9 cellular contexts compared by ENCODE assay signal in genomic region chr2:11698009-11698922, GRCh38. TPM values are rescaled to one million over a fixed set of nuclear protein-coding genes. Genes with fewer than 3 reads are reported as not detected.
DNase-seq lines count a peak whose midpoint lies in the region; ATAC-seq, FAIRE-seq and TF ChIP-seq lines count a peak whose summit lies in the region.
"Had no signal": no experiment of that assay in that cellular context is flagged by ENCODE, and none has a peak within 500 bp of the region (broad histone marks: within the 10 kb centered on the region; RNA-seq: fewer than 3 reads in every experiment).

No MANE protein-coding gene starts in this region.

- peak in 1 of 2 experiments; percentile 11; a peak in 1 of 4 replicates for TF ChIP-seq EP300 in HepG2 (IDR thresholded peaks at IDR 0.05; ENCODE audit: low read depth in 2 of 2, low read length in 2 of 2)
- no peak; the same call in 1 of the 2 replicates for TF ChIP-seq EP300 in HepG2 (CRISPR knock-in tag; IDR thresholded peaks at IDR 0.05; ENCODE audit: borderline replicate concordance)

- peak overlapping the region; percentile 16 for H3K27ac ChIP-seq in IMR-90 (ENCODE audit: insufficient read depth, low read length)
- no peak overlapping the region for H3K27ac ChIP-seq in brain microvascular endothelial cell
- H3K27ac ChIP-seq in HepG2 (ENCODE audit: extremely low read length, insufficient read depth, low read length): no peak overlapping the region
- H3K27ac ChIP-seq in temporal lobe (ENCODE audit: low read depth, low read length): peak overlapping the region; percentile 14

- WGBS in IMR-90 (ENCODE audit: extremely low coverage in 2 of 2, insufficient read length in 1 of 2), 2 experiments: 41% methylated on average over 9 of the region's 24 CpGs; no CpG with 5 or more reads in 1 of the 2 experiments
- 34% methylated on average over 24 of the region's 24 CpGs for WGBS in HepG2 (ENCODE audit: low lambda C conversion rate)

- H3K36me3 ChIP-seq in IMR-90 (ENCODE audit: control insufficient read depth, insufficient read depth, low read length) (no peaks in the 10 kb centered on the region), brain microvascular endothelial cell (replicated peaks) (no peaks in the 10 kb centered on the region), HepG2 (replicated peaks in 1 of 2; ENCODE audit: control insufficient read depth in 1 of 2, insufficient read depth in 2 of 2, low read length in 2 of 2) (no peaks in the 10 kb centered on the region)

- H3K4ac ChIP-seq in IMR-90 (ENCODE audit: low read depth, low read length): peak overlapping the region; percentile 74; the same call in 1 of the 2 replicates

- intact Hi-C loops in IMR-90 (cut with micrococcal nuclease): no loop called here
- intact Hi-C loops in HepG2 (cut with micrococcal nuclease; ENCODE audit: unreplicated experiment): no loop called here

- POLR2A ChIA-PET in IMR-90 (lab: Charles Lee; ENCODE audit: unreplicated experiment) (no interaction called here), HepG2 (lab: Yijun Ruan, JAX) (interaction anchor here (1.2 to 2.8 kb wide), 4 partner anchors 18 to 48 kb away, joined by 3 to 16 read pairs (median 9); partner anchors contain the start of gene LPIN1)

- no peaks in the 10 kb centered on the region for H4K20me1 ChIP-seq in IMR-90 (ENCODE audit: insufficient read depth, low read length)
- H4K20me1 ChIP-seq in HepG2 (ENCODE audit: insufficient read depth, low read length): no peaks in the 10 kb centered on the region

- H3K4me2 ChIP-seq in IMR-90 (ENCODE audit: low read depth, low read length) (no peak overlapping the region), HepG2 (ENCODE audit: low read depth, low read length) (peak overlapping the region; percentile 81)

- peak overlapping the region; percentile 89 for H2AFZ ChIP-seq in IMR-90 (replicated peaks; ENCODE audit: low read length, poor library complexity)
- peak overlapping the region; percentile 95 for H2AFZ ChIP-seq in HepG2 (ENCODE audit: low read length)

- no peaks in the 10 kb centered on the region for H3K79me2 ChIP-seq in HepG2 (ENCODE audit: insufficient read depth, low read length)

- H4K91ac ChIP-seq in IMR-90 (ENCODE audit: insufficient read depth, low read depth, low read length): peak overlapping the region; percentile 51; the same call in 1 of the 2 replicates

- CTCF ChIA-PET in IMR-90 (lab: Yijun Ruan, JAX): interaction anchor here (1.2 to 1.9 kb wide), 3 partner anchors 10 to 81 kb away, joined by 4 to 7 read pairs (median 6); no protein-coding TSS in a partner anchor
- CTCF ChIA-PET in HepG2 (lab: Yijun Ruan, JAX; ENCODE audit: low intra/inter-chr PET ratio, low total read pairs): no interaction called here

- peak overlapping the region; percentile 69; the same call in 1 of the 2 replicates for H2BK20ac ChIP-seq in IMR-90 (ENCODE audit: low read depth, low read length)

- TF ChIP-seq CTCF in IMR-90 (conservative IDR thresholded peaks at IDR 0.05; ENCODE audit: low read depth, low read length): no peak
- peak; percentile 29 for TF ChIP-seq CTCF in brain microvascular endothelial cell (IDR thresholded peaks at IDR 0.05; ENCODE audit: low read depth, low read length, missing control alignments)
- TF ChIP-seq CTCF in HepG2 (CRISPR knock-in tag; IDR thresholded peaks at IDR 0.05): no peak
- TF ChIP-seq CTCF in osteocyte (IDR thresholded peaks at IDR 0.05): no peak

- H3K23ac ChIP-seq in IMR-90 (ENCODE audit: low read depth, low read length): no peak overlapping the region

- H3K14ac ChIP-seq in IMR-90 (replicated peaks; ENCODE audit: low read depth, low read length): no peak overlapping the region

- no peak overlapping the region for H3K4me3 ChIP-seq in IMR-90 (ENCODE audit: insufficient read depth, low read depth, low read length)
- no peak overlapping the region for H3K4me3 ChIP-seq in brain microvascular endothelial cell (ENCODE audit: low read depth, low read length)
- peak overlapping the region; percentile 9 to 45 (median 14); a peak in 5 of 6 replicates for H3K4me3 ChIP-seq in HepG2 (replicated peaks in 1 of 3; ENCODE audit: insufficient read depth in 1 of 3, low read depth in 2 of 3, low read length in 3 of 3)

- H3K56ac ChIP-seq in IMR-90 (ENCODE audit: extremely low read depth, insufficient read depth, low read length): no peak overlapping the region

- H3K9me1 ChIP-seq in IMR-90 (ENCODE audit: insufficient read depth, low read length): peaks cover 13% of the 10 kb centered on the region; the same call in 1 of the 2 replicates

- peak overlapping the region; percentile 60 for H2BK5ac ChIP-seq in IMR-90 (ENCODE audit: low read depth, low read length, poor library complexity, severe bottlenecking)

- H3K27me3 ChIP-seq in IMR-90 (ENCODE audit: control insufficient read depth, insufficient read depth, low read length): no peaks in the 10 kb centered on the region
- H3K27me3 ChIP-seq in brain microvascular endothelial cell (replicated peaks): no peaks in the 10 kb centered on the region
- peaks cover 5 to 11% of the 10 kb centered on the region in 2 experiments; a peak in 3 of 5 replicates for H3K27me3 ChIP-seq in HepG2 (ENCODE audit: control insufficient read depth in 1 of 2, insufficient read depth in 2 of 2, low read length in 2 of 2)

- dilution Hi-C loops in IMR-90 (cut with HindIII; ENCODE audit: low sequenced_read_pairs, unreplicated experiment): no loop called here

- in situ Hi-C loops in IMR-90 (cut with MboI; ENCODE audit: low sequenced_read_pairs): loop anchor here (5.0 kb wide), 1 partner anchor 44 kb away; no protein-coding TSS in a partner anchor
- in situ Hi-C loops in brain microvascular endothelial cell (cut with HindIII; ENCODE audit: low pct_ligation_motif_present, low sequenced_read_pairs): no loop called here
- in situ Hi-C loops in HepG2 (cut with HindIII; ENCODE audit: extremely low pct_ligation_motif_present, low pct_unique_long_range_greater_than_20kb): no loop called here

- H4K8ac ChIP-seq in IMR-90 (ENCODE audit: low read depth in 2 of 2, low read length in 2 of 2): peak overlapping the region in 1 of 2 experiments; percentile 60; a peak in 2 of 4 replicates

- H3K79me1 ChIP-seq in IMR-90 (ENCODE audit: low read depth in 1 of 2, low read length in 2 of 2): no peaks in the 10 kb centered on the region

- no peaks in the 10 kb centered on the region for H3K36me3 Mint-ChIP-seq in osteocyte (ENCODE audit: unreplicated experiment)

- H2BK120ac ChIP-seq in IMR-90 (ENCODE audit: low read depth, low read length): peak overlapping the region; percentile 85; the same call in 1 of the 2 replicates

- BruUV-seq in IMR-90 (replicated peaks; lab: Mats Ljungman, UMichigan) (no TSS peak), HepG2 (replicated peaks; lab: Mats Ljungman, UMichigan) (no TSS peak)

- H3K27ac Mint-ChIP-seq in osteocyte (ENCODE audit: unreplicated experiment): no peak overlapping the region

- peaks cover 12% of the 10 kb centered on the region for H3K4me1 Mint-ChIP-seq in osteocyte (ENCODE audit: unreplicated experiment)

- H3K4me1 ChIP-seq in IMR-90 (ENCODE audit: control insufficient read depth, insufficient read depth, low read length) (peaks cover 21% of the 10 kb centered on the region), HepG2 (ENCODE audit: insufficient read depth, low read length) (peaks cover 50% of the 10 kb centered on the region)

- TF ChIP-seq RAD21 in IMR-90 (IDR thresholded peaks at IDR 0.05; ENCODE audit: low read length): no peak
- no peak for TF ChIP-seq RAD21 in HepG2 (CRISPR knock-in tag; IDR thresholded peaks at IDR 0.05)

- DNase-seq in IMR-90: peak; percentile 81
- DNase-seq in brain microvascular endothelial cell: peak; percentile 21
- peak; percentile 92 for DNase-seq in HepG2 (ENCODE audit: low spot score)
- DNase-seq in NCI-H1105 (lab: John Stamatoyannopoulos, UW): no peak
- DNase-seq in NCI-H2196 treated with DMSO at 0.1 percent for 48 hours (lab: John Stamatoyannopoulos, UW; ENCODE audit: unreplicated experiment): no peak
- no peak for DNase-seq in stimulated activated CD4-positive, alpha-beta T cell treated with anti-CD3 and anti-CD28 coated beads, Interleukin-2, amount 100 ng/mL, for 24 hours
- DNase-seq in osteocyte (ENCODE audit: extremely low spot score, unreplicated experiment): no peak
- DNase-seq: stimulated activated CD4-positive, alpha-beta T cell treated with anti-CD3 and anti-CD28 coated beads, Interleukin-12 subunit alpha, Interleukin-12 subunit beta, amount 100 ng/mL, for 4 hours had no signal

- no peak overlapping the region for H3K9ac ChIP-seq in IMR-90 (ENCODE audit: low read depth, low read length)
- H3K9ac ChIP-seq in HepG2 (ENCODE audit: insufficient read depth, low read depth, low read length): no peak overlapping the region

- ATAC-seq in IMR-90 (ENCODE audit: low read depth) (peak; percentile 48), HepG2 (peak; percentile 78)

- peak; percentile 68 for FAIRE-seq in HepG2 (lab: Jason Lieb, UNC)

- H3K18ac ChIP-seq in IMR-90 (ENCODE audit: low read depth, low read length): peak overlapping the region; percentile 0; the same call in 1 of the 2 replicates

- peak overlapping the region; percentile 31 for H2AK9ac ChIP-seq in IMR-90 (replicated peaks; ENCODE audit: low read depth, low read length, poor library complexity)

- peaks cover 2% of the 10 kb centered on the region for H3K27me3 Mint-ChIP-seq in osteocyte (ENCODE audit: unreplicated experiment)

- H2AK5ac ChIP-seq in IMR-90 (ENCODE audit: low read depth, low read length): peak overlapping the region; percentile 72

- H3K4me3 Mint-ChIP-seq in osteocyte (ENCODE audit: unreplicated experiment): no peak overlapping the region

- no peaks in the 10 kb centered on the region for H3K9me3 ChIP-seq in IMR-90 (ENCODE audit: control insufficient read depth, insufficient read depth, low read length)
- no peaks in the 10 kb centered on the region for H3K9me3 ChIP-seq in HepG2 (ENCODE audit: low read length)

- H4K5ac ChIP-seq in IMR-90 (ENCODE audit: low read depth, low read length): no peak overlapping the region

- 0 out of 3 replicates have a peak overlapping the region, but pooled peaks have one; percentile 42 for H2BK15ac ChIP-seq in IMR-90 (ENCODE audit: low read depth, low read length)

- TF ChIP-seq POLR2A in IMR-90 (IDR thresholded peaks at IDR 0.05; ENCODE audit: low read depth, low read length): 0 out of 2 replicates have a peak, but pooled peaks have one; percentile 33
- no peak for TF ChIP-seq POLR2A in HepG2 (IDR thresholded peaks at IDR 0.05; ENCODE audit: insufficient read depth in 1 of 2, low read depth in 2 of 2, low read length in 2 of 2)

- H3K9me3 Mint-ChIP-seq in osteocyte (ENCODE audit: unreplicated experiment): no peaks in the 10 kb centered on the region

RNA-seq across cellular contexts. Expression of gene NTSR2, which starts 28.3 kb away (rescaled TPM):
- total RNA-seq in IMR-90 (2012; rRNA removed) (not detected in 2 replicates), HepG2 (2016; rRNA removed; fragmentation: Illumina TruSeq; extraction: Trizol) (not detected in 2 replicates), temporal lobe (0.25 TPM), osteocyte (not detected in 2 replicates)
- polyA plus RNA-seq in IMR-90 (2012; rRNA removed) (not detected in 2 replicates), HepG2 (2011; rRNA removed) (not detected in 2 replicates)
- polyA plus RNA-seq in IMR-90 (2012; cell fraction: cytosol; rRNA removed): not detected in 2 replicates
- not detected in 2 replicates for polyA plus RNA-seq in IMR-90 (2012; cell fraction: nucleus; rRNA removed; ENCODE audit: low replicate concordance)
- not detected in 2 replicates for total RNA-seq in HepG2 (2016; cell fraction: cytosol; rRNA removed; fragmentation: Illumina TruSeq; extraction: Trizol; ENCODE audit: low read depth)
- not detected in 2 replicates for total RNA-seq in HepG2 (2016; cell fraction: insoluble cytoplasmic fraction; rRNA removed; fragmentation: Illumina TruSeq; extraction: Trizol)
- not detected in 2 replicates for total RNA-seq in HepG2 (2016; cell fraction: membrane; rRNA removed; fragmentation: Illumina TruSeq; extraction: Trizol)
- not detected in 2 replicates for total RNA-seq in HepG2 (2016; cell fraction: nucleus; rRNA removed; fragmentation: Illumina TruSeq; extraction: Trizol)
- not detected in 2 replicates for polyA plus RNA-seq in HepG2 (2011; cell fraction: cytosol; rRNA removed)
- not detected in 2 replicates for polyA plus RNA-seq in HepG2 (2011; cell fraction: nucleus; rRNA removed)
- not detected in 2 replicates for polyA plus RNA-seq in HepG2 (2012)
- not detected in 2 replicates for polyA plus RNA-seq in HepG2 (2016; cell fraction: cytosol; fragmentation: Illumina TruSeq; extraction: Trizol; ENCODE audit: low read depth)
- not detected in 2 replicates for polyA plus RNA-seq in HepG2 (2016; cell fraction: insoluble cytoplasmic fraction; fragmentation: Illumina TruSeq; extraction: Trizol; ENCODE audit: low read depth)
- polyA plus RNA-seq in HepG2 (2016; cell fraction: membrane; fragmentation: Illumina TruSeq; extraction: Trizol; ENCODE audit: low read depth): not detected in 2 replicates
- not detected in 2 replicates for polyA plus RNA-seq in HepG2 (2016; cell fraction: nucleus; fragmentation: Illumina TruSeq; extraction: Trizol; ENCODE audit: insufficient read depth, low read depth)
- polyA minus RNA-seq in HepG2 (2011; rRNA and poly(A)+ RNA removed; ENCODE audit: low replicate concordance): not detected in 2 replicates
- not detected in 2 replicates for polyA minus RNA-seq in HepG2 (2011; cell fraction: cytosol; rRNA and poly(A)+ RNA removed)
- polyA minus RNA-seq in HepG2 (2011; cell fraction: nucleus; rRNA and poly(A)+ RNA removed): not detected in 2 replicates

RNA-seq across cellular contexts. Expression of gene LPIN1, which starts 48.2 kb away (rescaled TPM):
- total RNA-seq in IMR-90 (2012; rRNA removed) (21.3 and 21.7 TPM in 2 replicates), HepG2 (2016; rRNA removed; fragmentation: Illumina TruSeq; extraction: Trizol) (6.6 and 9.7 TPM in 2 replicates), temporal lobe (25.6 TPM), osteocyte (24.1 and 26.7 TPM in 2 replicates)
- polyA plus RNA-seq in IMR-90 (2012; rRNA removed) (24.4 and 25.1 TPM in 2 replicates), HepG2 (2011; rRNA removed) (19.4 and 23.4 TPM in 2 replicates)
- polyA plus RNA-seq in IMR-90 (2012; cell fraction: cytosol; rRNA removed): 10.6 and 12.6 TPM in 2 replicates
- 32.0 and 74.8 TPM in 2 replicates for polyA plus RNA-seq in IMR-90 (2012; cell fraction: nucleus; rRNA removed; ENCODE audit: low replicate concordance)
- total RNA-seq in HepG2 (2016; cell fraction: cytosol; rRNA removed; fragmentation: Illumina TruSeq; extraction: Trizol; ENCODE audit: low read depth): 7.3 TPM in 2 replicates
- total RNA-seq in HepG2 (2016; cell fraction: insoluble cytoplasmic fraction; rRNA removed; fragmentation: Illumina TruSeq; extraction: Trizol): 6.5 and 9.8 TPM in 2 replicates
- 2.9 and 3.2 TPM in 2 replicates for total RNA-seq in HepG2 (2016; cell fraction: membrane; rRNA removed; fragmentation: Illumina TruSeq; extraction: Trizol)
- total RNA-seq in HepG2 (2016; cell fraction: nucleus; rRNA removed; fragmentation: Illumina TruSeq; extraction: Trizol): 12.8 and 16.9 TPM in 2 replicates
- polyA plus RNA-seq in HepG2 (2011; cell fraction: cytosol; rRNA removed): 8.3 and 10.4 TPM in 2 replicates
- polyA plus RNA-seq in HepG2 (2011; cell fraction: nucleus; rRNA removed): 25.2 and 33.5 TPM in 2 replicates
- polyA plus RNA-seq in HepG2 (2012): 11.7 and 14.4 TPM in 2 replicates
- polyA plus RNA-seq in HepG2 (2016; cell fraction: cytosol; fragmentation: Illumina TruSeq; extraction: Trizol; ENCODE audit: low read depth): 0.68 and 1.0 TPM in 2 replicates
- polyA plus RNA-seq in HepG2 (2016; cell fraction: insoluble cytoplasmic fraction; fragmentation: Illumina TruSeq; extraction: Trizol; ENCODE audit: low read depth): 5.6 and 6.7 TPM in 2 replicates
- 1.1 and 1.5 TPM in 2 replicates for polyA plus RNA-seq in HepG2 (2016; cell fraction: membrane; fragmentation: Illumina TruSeq; extraction: Trizol; ENCODE audit: low read depth)
- polyA plus RNA-seq in HepG2 (2016; cell fraction: nucleus; fragmentation: Illumina TruSeq; extraction: Trizol; ENCODE audit: insufficient read depth, low read depth): 28.2 and 32.3 TPM in 2 replicates
- 10.2 and 31.2 TPM in 2 replicates for polyA minus RNA-seq in HepG2 (2011; rRNA and poly(A)+ RNA removed; ENCODE audit: low replicate concordance)
- 5.0 and 9.9 TPM in 2 replicates for polyA minus RNA-seq in HepG2 (2011; cell fraction: cytosol; rRNA and poly(A)+ RNA removed)
- 33.9 and 53.5 TPM in 2 replicates for polyA minus RNA-seq in HepG2 (2011; cell fraction: nucleus; rRNA and poly(A)+ RNA removed)

Comparison
In these comparisons a context has a peak if more than half of its experiments do, and no peak if none do; other contexts are left out.
1. DNase-seq: peak in IMR-90 (single experiment), brain microvascular endothelial cell (single experiment) and HepG2 (single experiment); none in NCI-H1105 (single experiment), NCI-H2196 treated with DMSO at 0.1 percent for 48 hours (single experiment), stimulated activated CD4-positive, alpha-beta T cell treated with anti-CD3 and anti-CD28 coated beads, Interleukin-2, amount 100 ng/mL, for 24 hours (0 of 2) and osteocyte (single experiment).
2. H3K27ac ChIP-seq: peak in IMR-90 (single experiment) and temporal lobe (single experiment); none in brain microvascular endothelial cell (single experiment) and HepG2 (single experiment).
3. H3K4me3 ChIP-seq: peak in HepG2 (3 of 3); none in IMR-90 (single experiment) and brain microvascular endothelial cell (single experiment).